8 cellular contexts compared by ENCODE assay signal in genomic region chr12:98592825-98593322, GRCh38. TPM values are rescaled to one million over a fixed set of nuclear protein-coding genes. Genes with fewer than 3 reads are reported as not detected.
DNase-seq lines count a peak whose midpoint lies in the region; ATAC-seq and TF ChIP-seq lines count a peak whose summit lies in the region.

No MANE protein-coding gene starts in this region.

- peak overlapping the region; percentile 87 for H3K4me2 ChIP-seq in IMR-90 (ENCODE audit: low read depth, low read length)

- peak overlapping the region; percentile 70 for H4K91ac ChIP-seq in IMR-90 (ENCODE audit: insufficient read depth, low read depth, low read length)

- H2AK9ac ChIP-seq in IMR-90 (replicated peaks; ENCODE audit: low read depth, low read length, poor library complexity): peak overlapping the region; percentile 76

- 0 out of 3 replicates have a peak overlapping the region, but pooled peaks have one; percentile 2 for H2BK15ac ChIP-seq in IMR-90 (ENCODE audit: low read depth, low read length)

- TF ChIP-seq CTCF in Calu3 (IDR thresholded peaks at IDR 0.05; ENCODE audit: unreplicated experiment) (no peak), IMR-90 (conservative IDR thresholded peaks at IDR 0.05; ENCODE audit: low read depth, low read length) (no peak), lower leg skin (IDR thresholded peaks at IDR 0.05) (no peak)

- TF ChIP-seq POLR2A in IMR-90 (IDR thresholded peaks at IDR 0.05; ENCODE audit: low read depth, low read length): no peak
- no peak for TF ChIP-seq POLR2A in lower leg skin (IDR thresholded peaks at IDR 0.05)

- peak overlapping the region; percentile 99 for H3K27ac Mint-ChIP-seq in Calu3 (ENCODE audit: unreplicated experiment)
- H3K27ac Mint-ChIP-seq in activated naive CD8-positive, alpha-beta T cell treated with anti-CD3 and anti-CD28 coated beads, Interleukin-2, amount 10 ng/mL, durations not matched to agents 7 days and 5 days: peak overlapping the region; percentile 99

- in situ Hi-C loops in IMR-90 (cut with MboI; ENCODE audit: low sequenced_read_pairs): no loop called here

- H3K79me1 ChIP-seq in IMR-90 (ENCODE audit: low read depth in 1 of 2, low read length in 2 of 2): peaks cover 0 to 19% of the 10 kb centered on the region in 2 experiments; a peak in 2 of 4 replicates

- no peaks in the 10 kb centered on the region for H3K27me3 ChIP-seq in IMR-90 (ENCODE audit: control insufficient read depth, insufficient read depth, low read length)

- dilution Hi-C loops in IMR-90 (cut with HindIII; ENCODE audit: low sequenced_read_pairs, unreplicated experiment): no loop called here

- 44% methylated on average over 2 of the region's 9 CpGs; no CpG with 5 or more reads in 1 of the 2 experiments for WGBS in IMR-90 (ENCODE audit: extremely low coverage in 2 of 2, insufficient read length in 1 of 2), 2 experiments
- WGBS in lower leg skin, 2 donors: 28 to 29% methylated on average over 9 of the region's 9 CpGs
- WGBS in urinary bladder: 37% methylated on average over 9 of the region's 9 CpGs

- H4K5ac ChIP-seq in IMR-90 (ENCODE audit: low read depth, low read length): peak overlapping the region; percentile 91

- peak overlapping the region; percentile 99 for H3K14ac ChIP-seq in IMR-90 (replicated peaks; ENCODE audit: low read depth, low read length)

- H4K8ac ChIP-seq in IMR-90 (ENCODE audit: low read depth in 2 of 2, low read length in 2 of 2): peak overlapping the region; percentile 79 to 98

- peak overlapping the region; percentile 68; the same call in 1 of the 2 replicates for H3K18ac ChIP-seq in IMR-90 (ENCODE audit: low read depth, low read length)

- POLR2A ChIA-PET in IMR-90 (lab: Charles Lee; ENCODE audit: unreplicated experiment): interaction anchor here (0.5 to 0.8 kb wide), 6 partner anchors 12 to 154 kb away, joined by 3 to 5 read pairs (median 4); no protein-coding TSS in a partner anchor
- POLR2A ChIA-PET in activated naive CD8-positive, alpha-beta T cell treated with anti-CD3 and anti-CD28 coated beads, Interleukin-2, amount 10 ng/mL, durations not matched to agents 7 days and 5 days (lab: Charles Lee): interaction anchor here (0.9 to 6.7 kb wide), 10 partner anchors 14 to 101 kb away, joined by 3 to 40 read pairs (median 8); partner anchors contain the start of genes APAF1, IKBIP and TMPO

- DNase-seq in Calu3 (no peak), IMR-90 (no peak), lower leg skin (ENCODE audit: low spot score in 2 of 2) (no peak)
- no peak for DNase-seq in activated naive CD8-positive, alpha-beta T cell treated with anti-CD3 and anti-CD28 coated beads, Interleukin-2, amount 10 ng/mL, durations not matched to agents 7 days and 5 days
- no peak for DNase-seq in activated CD4-positive, alpha-beta T cell treated with anti-CD3 and anti-CD28 coated beads, Interleukin-2, amount 50 U/mL, for 1 hour

- H3K9me1 ChIP-seq in IMR-90 (ENCODE audit: insufficient read depth, low read length): peaks cover 8% of the 10 kb centered on the region

- peaks cover 55% of the 10 kb centered on the region for H3K36me3 Mint-ChIP-seq in Calu3 (ENCODE audit: insufficient read depth, unreplicated experiment)
- peaks cover 22% of the 10 kb centered on the region for H3K36me3 Mint-ChIP-seq in activated naive CD8-positive, alpha-beta T cell treated with anti-CD3 and anti-CD28 coated beads, Interleukin-2, amount 10 ng/mL, durations not matched to agents 7 days and 5 days

- H4K20me1 ChIP-seq in IMR-90 (ENCODE audit: insufficient read depth, low read length): peaks cover 38% of the 10 kb centered on the region

- H3K4me1 ChIP-seq in IMR-90 (ENCODE audit: control insufficient read depth, insufficient read depth, low read length): peaks cover 5% of the 10 kb centered on the region
- no peaks in the 10 kb centered on the region for H3K4me1 ChIP-seq in urinary bladder (ENCODE audit: insufficient read depth)

- H2BK20ac ChIP-seq in IMR-90 (ENCODE audit: low read depth, low read length): no peak overlapping the region; the same call in 1 of the 2 replicates

- CTCF ChIA-PET in Calu3 (lab: Charles Lee): interaction anchor here (0.7 to 3.8 kb wide), 4 partner anchors 26 to 151 kb away, joined by 3 to 35 read pairs (median 3); partner anchors contain the start of gene IKBIP
- CTCF ChIA-PET in IMR-90 (lab: Yijun Ruan, JAX): interaction anchor here (0.9 to 4.0 kb wide), 2 partner anchors 13 to 27 kb away, joined by 4 to 14 read pairs; no protein-coding TSS in a partner anchor

- H2BK5ac ChIP-seq in IMR-90 (ENCODE audit: low read depth, low read length, poor library complexity, severe bottlenecking): peak overlapping the region; percentile 86

- no peak for TF ChIP-seq RAD21 in IMR-90 (IDR thresholded peaks at IDR 0.05; ENCODE audit: low read length)

- H3K27ac ChIP-seq in IMR-90 (ENCODE audit: insufficient read depth, low read length) (peak overlapping the region; percentile 65), urinary bladder (ENCODE audit: low read depth) (peak overlapping the region; percentile 90)

- no peaks in the 10 kb centered on the region for H3K27me3 Mint-ChIP-seq in Calu3 (ENCODE audit: unreplicated experiment)
- no peaks in the 10 kb centered on the region for H3K27me3 Mint-ChIP-seq in activated naive CD8-positive, alpha-beta T cell treated with anti-CD3 and anti-CD28 coated beads, Interleukin-2, amount 10 ng/mL, durations not matched to agents 7 days and 5 days

- H3K4me3 ChIP-seq in IMR-90 (ENCODE audit: insufficient read depth, low read depth, low read length): peak overlapping the region; percentile 60
- peak overlapping the region; percentile 21 for H3K4me3 ChIP-seq in lower leg skin (ENCODE audit: low read depth, poor library complexity, severe bottlenecking)
- peak overlapping the region; percentile 43 for H3K4me3 ChIP-seq in urinary bladder (ENCODE audit: low read depth, low read length)

- H3K9ac ChIP-seq in IMR-90 (ENCODE audit: low read depth, low read length): peak overlapping the region; percentile 79

- H3K9me3 ChIP-seq in IMR-90 (ENCODE audit: control insufficient read depth, insufficient read depth, low read length): no peaks in the 10 kb centered on the region

- intact Hi-C loops in Calu3 (cut with micrococcal nuclease; ENCODE audit: unreplicated experiment): loop anchor here (1.0 kb wide), 1 partner anchor 52 kb away; the partner anchor contains the start of gene APAF1
- intact Hi-C loops in IMR-90 (cut with micrococcal nuclease): loop anchor here (1.0 to 5.0 kb wide), 4 partner anchors 52 to 91 kb away; partner anchors contain the start of genes APAF1 and TMPO
- intact Hi-C loops in lower leg skin (cut with DNase I; ENCODE audit: low total_unique reads): no loop called here

- H3K36me3 ChIP-seq in IMR-90 (ENCODE audit: control insufficient read depth, insufficient read depth, low read length): peaks cover 17% of the 10 kb centered on the region
- no peaks in the 10 kb centered on the region for H3K36me3 ChIP-seq in urinary bladder (ENCODE audit: insufficient read depth)

- peak overlapping the region; percentile 94 for H3K56ac ChIP-seq in IMR-90 (ENCODE audit: extremely low read depth, insufficient read depth, low read length)

- no peaks in the 10 kb centered on the region for H3K9me3 Mint-ChIP-seq in Calu3 (ENCODE audit: low read depth, unreplicated experiment)
- H3K9me3 Mint-ChIP-seq in activated naive CD8-positive, alpha-beta T cell treated with anti-CD3 and anti-CD28 coated beads, Interleukin-2, amount 10 ng/mL, durations not matched to agents 7 days and 5 days: no peaks in the 10 kb centered on the region

- H3K4ac ChIP-seq in IMR-90 (ENCODE audit: low read depth, low read length): peak overlapping the region; percentile 91

- peak overlapping the region; percentile 95 for H3K23ac ChIP-seq in IMR-90 (ENCODE audit: low read depth, low read length)

- 0 out of 2 replicates have a peak overlapping the region, but pooled peaks have one; percentile 59 for H2BK120ac ChIP-seq in IMR-90 (ENCODE audit: low read depth, low read length)

- H2AFZ ChIP-seq in IMR-90 (replicated peaks; ENCODE audit: low read length, poor library complexity): peak overlapping the region; percentile 89

- no peak for ATAC-seq in IMR-90 (ENCODE audit: low read depth)
- ATAC-seq in activated naive CD8-positive, alpha-beta T cell treated with anti-CD3 and anti-CD28 coated beads, Interleukin-2, amount 10 ng/mL, durations not matched to agents 7 days and 5 days (ENCODE audit: low read depth): no peak
- no peak for ATAC-seq in HG03469 (IDR thresholded peaks at IDR 0.05; ENCODE audit: unreplicated experiment)
- ATAC-seq in GM21619 (IDR thresholded peaks at IDR 0.05; ENCODE audit: unreplicated experiment): no peak

- H3K4me3 Mint-ChIP-seq in Calu3 (ENCODE audit: low read depth, unreplicated experiment): peak overlapping the region; percentile 92
- H3K4me3 Mint-ChIP-seq in activated naive CD8-positive, alpha-beta T cell treated with anti-CD3 and anti-CD28 coated beads, Interleukin-2, amount 10 ng/mL, durations not matched to agents 7 days and 5 days: peak overlapping the region; percentile 94

- peak overlapping the region; percentile 72; the same call in 1 of the 2 replicates for H2AK5ac ChIP-seq in IMR-90 (ENCODE audit: low read depth, low read length)

- peaks cover 18% of the 10 kb centered on the region for H3K4me1 Mint-ChIP-seq in Calu3 (ENCODE audit: low read depth, unreplicated experiment)
- H3K4me1 Mint-ChIP-seq in activated naive CD8-positive, alpha-beta T cell treated with anti-CD3 and anti-CD28 coated beads, Interleukin-2, amount 10 ng/mL, durations not matched to agents 7 days and 5 days: peaks cover 19% of the 10 kb centered on the region

- BruUV-seq in Calu3 (replicated peaks; lab: Mats Ljungman, UMichigan) (TSS peak; percentile 99), IMR-90 (replicated peaks; lab: Mats Ljungman, UMichigan) (no TSS peak)

RNA-seq across cellular contexts. Expression of gene SLC25A3, which starts 0.6 kb away (rescaled TPM):
- 486 and 520 TPM in 2 replicates for total RNA-seq in Calu3 (2022)
- 861 and 1,218 TPM in 2 replicates for total RNA-seq in IMR-90 (2012; rRNA removed)
- 601 and 657 TPM in 2 replicates for polyA plus RNA-seq in IMR-90 (2012; rRNA removed)
- 577 and 1,347 TPM in 2 replicates for polyA plus RNA-seq in IMR-90 (2012; cell fraction: cytosol; rRNA removed)
- polyA plus RNA-seq in IMR-90 (2012; cell fraction: nucleus; rRNA removed; ENCODE audit: low replicate concordance): 661 and 776 TPM in 2 replicates
- 100 to 1,000 TPM; 326 to 337 TPM for total RNA-seq in activated naive CD8-positive, alpha-beta T cell treated with anti-CD3 and anti-CD28 coated beads, Interleukin-2, amount 10 ng/mL, durations not matched to agents 7 days and 5 days
- 100 to 1,000 TPM; 371 to 467 (median 424) TPM for total RNA-seq in lower leg skin
- total RNA-seq in urinary bladder: 360 TPM
- 489 TPM for polyA plus RNA-seq in urinary bladder

RNA-seq across cellular contexts. Expression of gene IKBIP, which starts 51.7 kb away (rescaled TPM):
- total RNA-seq in Calu3 (2022) (21.7 and 24.7 TPM in 2 replicates), IMR-90 (2012; rRNA removed) (37.1 and 88.3 TPM in 2 replicates), lower leg skin (1 to 10 TPM in 3 of 4 donors, under 1 TPM in 1; 0.42 to 5.3 (median 3.2) TPM), urinary bladder (58.5 TPM)
- polyA plus RNA-seq in IMR-90 (2012; rRNA removed) (48.7 and 52.7 TPM in 2 replicates), urinary bladder (13.1 TPM)
- polyA plus RNA-seq in IMR-90 (2012; cell fraction: cytosol; rRNA removed): 16.6 and 18.3 TPM in 2 replicates
- polyA plus RNA-seq in IMR-90 (2012; cell fraction: nucleus; rRNA removed; ENCODE audit: low replicate concordance): 4.6 and 10.0 TPM in 2 replicates
- 10 to 100 TPM; 23.4 to 24.0 TPM for total RNA-seq in activated naive CD8-positive, alpha-beta T cell treated with anti-CD3 and anti-CD28 coated beads, Interleukin-2, amount 10 ng/mL, durations not matched to agents 7 days and 5 days

RNA-seq across cellular contexts. Expression of gene APAF1, which starts 52.2 kb away (rescaled TPM):
- total RNA-seq in Calu3 (2022) (24.7 and 28.5 TPM in 2 replicates), IMR-90 (2012; rRNA removed) (32.8 and 42.2 TPM in 2 replicates), lower leg skin (1 to 10 TPM; 5.7 to 8.5 (median 6.5) TPM), urinary bladder (52.9 TPM)
- polyA plus RNA-seq in IMR-90 (2012; rRNA removed) (8.3 and 10.9 TPM in 2 replicates), urinary bladder (5.5 TPM)
- 3.7 and 4.3 TPM in 2 replicates for polyA plus RNA-seq in IMR-90 (2012; cell fraction: cytosol; rRNA removed)
- polyA plus RNA-seq in IMR-90 (2012; cell fraction: nucleus; rRNA removed; ENCODE audit: low replicate concordance): 7.7 and 14.3 TPM in 2 replicates
- total RNA-seq in activated naive CD8-positive, alpha-beta T cell treated with anti-CD3 and anti-CD28 coated beads, Interleukin-2, amount 10 ng/mL, durations not matched to agents 7 days and 5 days: 10 to 100 TPM; 32.0 to 32.8 TPM
